1 cellular context compared by ENCODE assay signal in genomic region chr2:44801676-44802408, GRCh38.
TF ChIP-seq lines count a peak whose summit lies in the region.

No MANE protein-coding gene starts in this region.

TF ChIP-seq in GM23338, 12 proteins besides CTCF, POLR2A, EP300 and RAD21 (continued from another document):
- no peak for TF ChIP-seq ZNF462 (CRISPR knock-in tag; IDR thresholded peaks at IDR 0.05)
- no peak for TF ChIP-seq NANOG (IDR thresholded peaks at IDR 0.05; ENCODE audit: borderline replicate concordance)
